15 cellular contexts compared by ENCODE assay signal in the genomic region with DNA sequence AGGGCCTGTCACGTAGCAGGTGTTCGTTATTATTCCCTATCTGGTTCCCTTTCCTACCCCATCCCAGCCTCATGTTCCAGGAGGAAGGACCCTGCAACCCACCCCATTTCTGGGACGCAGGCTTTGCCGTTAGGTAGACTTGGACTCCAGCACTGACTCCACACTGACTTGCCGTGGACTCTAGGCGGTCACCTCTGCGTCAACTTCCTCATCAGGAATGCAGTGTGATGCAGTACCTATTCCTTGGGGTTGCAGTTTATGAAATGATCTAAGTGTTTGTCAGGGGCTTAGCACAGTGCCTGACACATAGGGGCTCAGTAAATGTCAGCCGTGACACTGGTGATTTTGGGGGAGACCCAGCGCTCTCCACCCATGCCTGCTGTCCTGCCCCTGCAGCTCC. TPM values are rescaled to one million over a fixed set of nuclear protein-coding genes. Genes with fewer than 3 reads are reported as not detected.
A peak's percentile ranks its signal among the peaks of the same experiment; 100 is the strongest.
DNase-seq lines count a peak whose midpoint lies in the region; ATAC-seq and TF ChIP-seq lines count a peak whose summit lies in the region.
"Had no signal": no experiment of that assay in that cellular context is flagged by ENCODE, and none has a peak within 500 bp of the region (broad histone marks: within the 10 kb centered on the region; RNA-seq: fewer than 3 reads in every experiment).

No MANE protein-coding gene starts in this region.

- no peaks in the 10 kb centered on the region for H3K9me3 Mint-ChIP-seq in activated CD4-positive, alpha-beta memory T cell treated with anti-CD3 and anti-CD28 coated beads for 36 hours
- no peaks in the 10 kb centered on the region for H3K9me3 Mint-ChIP-seq in activated CD4-positive, alpha-beta memory T cell treated with anti-CD3 and anti-CD28 coated beads, Interleukin-2, amount 10 ng/mL, durations not matched to agents 7 days and 5 days
- no peaks in the 10 kb centered on the region for H3K9me3 Mint-ChIP-seq in activated CD8-positive, alpha-beta T cell treated with anti-CD3 and anti-CD28 coated beads, Interleukin-2, amount 10 ng/mL, durations not matched to agents 7 days and 5 days (ENCODE audit: insufficient read depth)
- H3K9me3 Mint-ChIP-seq in stimulated activated effector memory CD8-positive, alpha-beta T cell treated with anti-CD3 and anti-CD28 coated beads, Interleukin-12 subunit alpha, Interleukin-12 subunit beta, amount 100 ng/mL, for 72 hours, result no peaks in the 10 kb centered on the region
- H3K9me3 Mint-ChIP-seq: H9 had no signal

- H3K4me3 Mint-ChIP-seq in activated CD4-positive, alpha-beta memory T cell treated with anti-CD3 and anti-CD28 coated beads for 36 hours, result no peak overlapping the region
- H3K4me3 Mint-ChIP-seq in activated CD4-positive, alpha-beta memory T cell treated with anti-CD3 and anti-CD28 coated beads, Interleukin-2, amount 10 ng/mL, durations not matched to agents 7 days and 5 days, result no peak overlapping the region
- H3K4me3 Mint-ChIP-seq in activated CD8-positive, alpha-beta T cell treated with anti-CD3 and anti-CD28 coated beads, Interleukin-2, amount 10 ng/mL, durations not matched to agents 7 days and 5 days, result no peak overlapping the region
- H3K4me3 Mint-ChIP-seq in stimulated activated effector memory CD8-positive, alpha-beta T cell treated with anti-CD3 and anti-CD28 coated beads, Interleukin-12 subunit alpha, Interleukin-12 subunit beta, amount 100 ng/mL, for 72 hours, result peak overlapping the region; percentile 11
- H3K4me3 Mint-ChIP-seq: H9 had no signal

- no peak for ATAC-seq in activated CD8-positive, alpha-beta T cell treated with anti-CD3 and anti-CD28 coated beads, Interleukin-2, amount 10 ng/mL, durations not matched to agents 7 days and 5 days
- no peak for ATAC-seq in stimulated activated effector memory CD8-positive, alpha-beta T cell treated with anti-CD3 and anti-CD28 coated beads, Interleukin-12 subunit alpha, Interleukin-12 subunit beta, amount 100 ng/mL, for 72 hours
- ATAC-seq: HepG2 had no signal

- H3K27me3 Mint-ChIP-seq in activated CD4-positive, alpha-beta memory T cell treated with anti-CD3 and anti-CD28 coated beads for 36 hours, result no peaks in the 10 kb centered on the region
- H3K27me3 Mint-ChIP-seq in activated CD4-positive, alpha-beta memory T cell treated with anti-CD3 and anti-CD28 coated beads, Interleukin-2, amount 10 ng/mL, durations not matched to agents 7 days and 5 days, result no peaks in the 10 kb centered on the region
- no peaks in the 10 kb centered on the region for H3K27me3 Mint-ChIP-seq in activated CD8-positive, alpha-beta T cell treated with anti-CD3 and anti-CD28 coated beads, Interleukin-2, amount 10 ng/mL, durations not matched to agents 7 days and 5 days (ENCODE audit: low read depth)

- POLR2A ChIA-PET in activated CD4-positive, alpha-beta memory T cell treated with anti-CD3 and anti-CD28 coated beads for 36 hours (lab: Charles Lee), result no interaction called here
- POLR2A ChIA-PET in activated CD4-positive, alpha-beta memory T cell treated with anti-CD3 and anti-CD28 coated beads, Interleukin-2, amount 10 ng/mL, durations not matched to agents 7 days and 5 days (lab: Charles Lee), result interaction anchor here (1.6 to 12.2 kb wide), 2 partner anchors 14 to 15 kb away, joined by 3 to 143 read pairs; a partner anchor contains a TSS
- POLR2A ChIA-PET in activated CD8-positive, alpha-beta T cell treated with anti-CD3 and anti-CD28 coated beads, Interleukin-2, amount 10 ng/mL, durations not matched to agents 7 days and 5 days (lab: Charles Lee), result interaction anchor here (10.0 kb wide), 1 partner anchor 13 kb away, joined by 77 read pairs; no protein-coding TSS in a partner anchor

- H3K27me3 ChIP-seq in right atrium auricular region, result no peaks in the 10 kb centered on the region
- H3K27me3 ChIP-seq: hepatocyte, thyroid gland had no signal

- TF ChIP-seq CTCF in right atrium auricular region (IDR thresholded peaks at IDR 0.05), result no peak

- H3K4me3 ChIP-seq in right atrium auricular region, result peak overlapping the region in 1 of 2 donors; percentile 52
- H3K4me3 ChIP-seq: hepatocyte, thyroid gland had no signal

- peak overlapping the region; percentile 88 to 90 for H3K27ac ChIP-seq in right atrium auricular region
- H3K27ac ChIP-seq: hepatocyte, thyroid gland had no signal

- peaks cover 14% of the 10 kb centered on the region for H3K36me3 ChIP-seq in right atrium auricular region

- intact Hi-C loops in activated CD4-positive, alpha-beta memory T cell treated with anti-CD3 and anti-CD28 coated beads for 36 hours (cut with micrococcal nuclease), result no loop called here

- peaks cover 5 to 76% of the 10 kb centered on the region in 2 donors for H3K4me1 ChIP-seq in right atrium auricular region

- H3K27ac Mint-ChIP-seq in activated CD4-positive, alpha-beta memory T cell treated with anti-CD3 and anti-CD28 coated beads for 36 hours, result peak overlapping the region; percentile 24
- H3K27ac Mint-ChIP-seq in activated CD4-positive, alpha-beta memory T cell treated with anti-CD3 and anti-CD28 coated beads, Interleukin-2, amount 10 ng/mL, durations not matched to agents 7 days and 5 days, result no peak overlapping the region
- peak overlapping the region; percentile 57 for H3K27ac Mint-ChIP-seq in activated CD8-positive, alpha-beta T cell treated with anti-CD3 and anti-CD28 coated beads, Interleukin-2, amount 10 ng/mL, durations not matched to agents 7 days and 5 days
- peak overlapping the region; percentile 96 for H3K27ac Mint-ChIP-seq in stimulated activated effector memory CD8-positive, alpha-beta T cell treated with anti-CD3 and anti-CD28 coated beads, Interleukin-12 subunit alpha, Interleukin-12 subunit beta, amount 100 ng/mL, for 72 hours

- DNase-seq in activated CD4-positive, alpha-beta memory T cell treated with anti-CD3 and anti-CD28 coated beads for 36 hours, result no peak
- DNase-seq in activated CD4-positive, alpha-beta memory T cell treated with anti-CD3 and anti-CD28 coated beads, Interleukin-2, amount 10 ng/mL, durations not matched to agents 7 days and 5 days, result no peak
- DNase-seq in activated CD8-positive, alpha-beta T cell treated with anti-CD3 and anti-CD28 coated beads, Interleukin-2, amount 10 ng/mL, durations not matched to agents 7 days and 5 days, result no peak
- DNase-seq in right atrium auricular region (ENCODE audit: low spot score), result no peak
- no peak for DNase-seq in stimulated activated effector memory CD8-positive, alpha-beta T cell treated with anti-CD3 and anti-CD28 coated beads, Interleukin-12 subunit alpha, Interleukin-12 subunit beta, amount 100 ng/mL, for 72 hours (ENCODE audit: low spot score in 2 of 2)
- no peak for DNase-seq in activated effector memory CD4-positive, alpha-beta T cell treated with anti-CD3 and anti-CD28 coated beads, Interleukin-2, amount 50 U/mL, for 16 hours
- no peak for DNase-seq in CD1c-positive myeloid dendritic cell (ENCODE audit: extremely low spot score)
- DNase-seq in T1000 (lab: John Stamatoyannopoulos, UW), result no peak
- DNase-seq: DMS79; effector CD4-positive, alpha-beta T cell; H9; NCI-H82; thyroid gland had no signal

- CTCF ChIA-PET in activated CD4-positive, alpha-beta memory T cell treated with anti-CD3 and anti-CD28 coated beads for 36 hours (lab: Charles Lee), result interaction anchor here (0.7 to 17.2 kb wide), 3 partner anchors 16 to 51 kb away, joined by 3 to 346 read pairs (median 3); a partner anchor contains a TSS
- CTCF ChIA-PET in activated CD4-positive, alpha-beta memory T cell treated with anti-CD3 and anti-CD28 coated beads, Interleukin-2, amount 10 ng/mL, durations not matched to agents 7 days and 5 days (lab: Charles Lee), result interaction anchor here (12.2 kb wide), 1 partner anchor 14 kb away, joined by 210 read pairs; a partner anchor contains a TSS
- CTCF ChIA-PET in activated CD8-positive, alpha-beta T cell treated with anti-CD3 and anti-CD28 coated beads, Interleukin-2, amount 10 ng/mL, durations not matched to agents 7 days and 5 days (lab: Charles Lee), result interaction anchor here (2.0 to 16.5 kb wide), 2 partner anchors 11 to 125 kb away, joined by 6 to 381 read pairs; a partner anchor contains a TSS

- H3K36me3 Mint-ChIP-seq in activated CD4-positive, alpha-beta memory T cell treated with anti-CD3 and anti-CD28 coated beads for 36 hours, result peaks cover 5% of the 10 kb centered on the region
- peaks cover 18% of the 10 kb centered on the region for H3K36me3 Mint-ChIP-seq in activated CD4-positive, alpha-beta memory T cell treated with anti-CD3 and anti-CD28 coated beads, Interleukin-2, amount 10 ng/mL, durations not matched to agents 7 days and 5 days (ENCODE audit: low read depth)
- peaks cover 19% of the 10 kb centered on the region for H3K36me3 Mint-ChIP-seq in activated CD8-positive, alpha-beta T cell treated with anti-CD3 and anti-CD28 coated beads, Interleukin-2, amount 10 ng/mL, durations not matched to agents 7 days and 5 days (ENCODE audit: low read depth)
- H3K36me3 Mint-ChIP-seq in stimulated activated effector memory CD8-positive, alpha-beta T cell treated with anti-CD3 and anti-CD28 coated beads, Interleukin-12 subunit alpha, Interleukin-12 subunit beta, amount 100 ng/mL, for 72 hours, result peaks cover 22% of the 10 kb centered on the region

- no peaks in the 10 kb centered on the region for H3K9me3 ChIP-seq in right atrium auricular region
- H3K9me3 ChIP-seq: thyroid gland had no signal

- peaks cover 51% of the 10 kb centered on the region for H3K4me1 Mint-ChIP-seq in activated CD4-positive, alpha-beta memory T cell treated with anti-CD3 and anti-CD28 coated beads for 36 hours (ENCODE audit: low read depth)
- peaks cover 46% of the 10 kb centered on the region for H3K4me1 Mint-ChIP-seq in activated CD4-positive, alpha-beta memory T cell treated with anti-CD3 and anti-CD28 coated beads, Interleukin-2, amount 10 ng/mL, durations not matched to agents 7 days and 5 days
- H3K4me1 Mint-ChIP-seq in activated CD8-positive, alpha-beta T cell treated with anti-CD3 and anti-CD28 coated beads, Interleukin-2, amount 10 ng/mL, durations not matched to agents 7 days and 5 days (ENCODE audit: low read depth), result peaks cover 52% of the 10 kb centered on the region
- peaks cover 60% of the 10 kb centered on the region for H3K4me1 Mint-ChIP-seq in stimulated activated effector memory CD8-positive, alpha-beta T cell treated with anti-CD3 and anti-CD28 coated beads, Interleukin-12 subunit alpha, Interleukin-12 subunit beta, amount 100 ng/mL, for 72 hours

RNA-seq across cellular contexts. Expression of a gene that starts 16.8 kb away (rescaled TPM):
- 10 to 100 TPM; 85.3 to 88.7 TPM for total RNA-seq in activated CD4-positive, alpha-beta memory T cell treated with anti-CD3 and anti-CD28 coated beads for 36 hours
- 100 to 1,000 TPM; 141 to 143 TPM for total RNA-seq in activated CD4-positive, alpha-beta memory T cell treated with anti-CD3 and anti-CD28 coated beads, Interleukin-2, amount 10 ng/mL, durations not matched to agents 7 days and 5 days
- 100 to 1,000 TPM; 151 to 152 TPM for total RNA-seq in activated CD8-positive, alpha-beta T cell treated with anti-CD3 and anti-CD28 coated beads, Interleukin-2, amount 10 ng/mL, durations not matched to agents 7 days and 5 days
- 100 to 1,000 TPM in 1 of 2 donors, 10 to 100 TPM in 1; 91.7 to 116 TPM for total RNA-seq in right atrium auricular region

RNA-seq across cellular contexts. Expression of a gene that starts 17.4 kb away (rescaled TPM):
- total RNA-seq in activated CD4-positive, alpha-beta memory T cell treated with anti-CD3 and anti-CD28 coated beads for 36 hours, result 1 to 10 TPM; 5.9 to 7.0 TPM
- 1 to 10 TPM; 3.5 to 4.1 TPM for total RNA-seq in activated CD4-positive, alpha-beta memory T cell treated with anti-CD3 and anti-CD28 coated beads, Interleukin-2, amount 10 ng/mL, durations not matched to agents 7 days and 5 days
- 1 to 10 TPM; 6.9 to 7.4 TPM for total RNA-seq in activated CD8-positive, alpha-beta T cell treated with anti-CD3 and anti-CD28 coated beads, Interleukin-2, amount 10 ng/mL, durations not matched to agents 7 days and 5 days
- 10 to 100 TPM; 11.9 to 26.4 TPM for total RNA-seq in right atrium auricular region

RNA-seq across cellular contexts. Expression of a gene that starts 27.5 kb away (rescaled TPM):
- total RNA-seq in activated CD4-positive, alpha-beta memory T cell treated with anti-CD3 and anti-CD28 coated beads for 36 hours, result not detected
- under 1 TPM; 0.30 to 0.38 TPM for total RNA-seq in activated CD4-positive, alpha-beta memory T cell treated with anti-CD3 and anti-CD28 coated beads, Interleukin-2, amount 10 ng/mL, durations not matched to agents 7 days and 5 days
- total RNA-seq in activated CD8-positive, alpha-beta T cell treated with anti-CD3 and anti-CD28 coated beads, Interleukin-2, amount 10 ng/mL, durations not matched to agents 7 days and 5 days, result under 1 TPM; 0.37 TPM
- under 1 TPM in 1 of 2 donors, not detected in 1; 0.28 TPM for total RNA-seq in right atrium auricular region
